ENCODE assay signal across 14 cellular contexts in genomic region chr4:67131224-67131623, GRCh38.
DNase-seq lines count a peak whose midpoint lies in the region; ATAC-seq and TF ChIP-seq lines count a peak whose summit lies in the region.
"Had no signal": no experiment of that assay in that cellular context is flagged by ENCODE, and none has a peak within 500 bp of the region (broad histone marks: within the 10 kb centered on the region; RNA-seq: fewer than 3 reads in every experiment).

No MANE protein-coding gene starts in this region.

- H3K9me3 ChIP-seq in gastroesophageal sphincter, result no peaks in the 10 kb centered on the region
- H3K9me3 ChIP-seq: A549, upper lobe of left lung had no signal

- no peak overlapping the region for H3K27ac Mint-ChIP-seq in stimulated activated effector memory CD8-positive, alpha-beta T cell treated with anti-CD3 and anti-CD28 coated beads, Interleukin-12 subunit alpha, Interleukin-12 subunit beta, amount 100 ng/mL, for 72 hours
- H3K27ac Mint-ChIP-seq in mesothelial cell of epicardium, result no peak overlapping the region
- H3K27ac Mint-ChIP-seq: T-helper 1 cell treated with Interleukin-12 subunit alpha and Interleukin-12 subunit beta and Interleukin-4 antibody, amounts not matched to agents 30 μg/mL and 1 μg/mL, for 36 hours had no signal

- H3K4me1 ChIP-seq in gastroesophageal sphincter, result no peaks in the 10 kb centered on the region
- H3K4me1 ChIP-seq: A549, upper lobe of left lung had no signal

- peak; percentile 87 for ATAC-seq in Right ventricle myocardium inferior
- peak; percentile 96 for ATAC-seq in HG02759 (IDR thresholded peaks at IDR 0.05; ENCODE audit: unreplicated experiment)
- peak; percentile 84 for ATAC-seq in HG03460 (IDR thresholded peaks at IDR 0.05; ENCODE audit: unreplicated experiment)
- peak; percentile 62 for ATAC-seq in stimulated activated effector memory CD8-positive, alpha-beta T cell treated with anti-CD3 and anti-CD28 coated beads, Interleukin-12 subunit alpha, Interleukin-12 subunit beta, amount 100 ng/mL, for 72 hours
- no peak for ATAC-seq in gastroesophageal sphincter
- ATAC-seq: A549 had no signal

- no peak overlapping the region for H3K4me3 ChIP-seq in gastroesophageal sphincter
- H3K4me3 ChIP-seq: A549, upper lobe of left lung had no signal

- no peaks in the 10 kb centered on the region for H3K27me3 Mint-ChIP-seq in mesothelial cell of epicardium (ENCODE audit: low read depth)

- no peak for TF ChIP-seq EP300 in gastroesophageal sphincter (IDR thresholded peaks at IDR 0.05)

- H3K4me3 Mint-ChIP-seq in stimulated activated effector memory CD8-positive, alpha-beta T cell treated with anti-CD3 and anti-CD28 coated beads, Interleukin-12 subunit alpha, Interleukin-12 subunit beta, amount 100 ng/mL, for 72 hours, result no peak overlapping the region
- H3K4me3 Mint-ChIP-seq in mesothelial cell of epicardium, result no peak overlapping the region
- H3K4me3 Mint-ChIP-seq: T-helper 1 cell treated with Interleukin-12 subunit alpha and Interleukin-12 subunit beta and Interleukin-4 antibody, amounts not matched to agents 30 μg/mL and 1 μg/mL, for 36 hours had no signal

- H3K27ac ChIP-seq in gastroesophageal sphincter, result no peak overlapping the region
- H3K27ac ChIP-seq: A549, upper lobe of left lung had no signal

- no peak for TF ChIP-seq POLR2A in gastroesophageal sphincter (IDR thresholded peaks at IDR 0.05)

- no peaks in the 10 kb centered on the region for H3K4me1 Mint-ChIP-seq in stimulated activated effector memory CD8-positive, alpha-beta T cell treated with anti-CD3 and anti-CD28 coated beads, Interleukin-12 subunit alpha, Interleukin-12 subunit beta, amount 100 ng/mL, for 72 hours
- H3K4me1 Mint-ChIP-seq in mesothelial cell of epicardium, result peaks cover 6% of the 10 kb centered on the region

- intact Hi-C loops in Right ventricle myocardium inferior (cut with DNase I), result no loop called here
- intact Hi-C loops in cardiac septum (cut with DNase I), result no loop called here

- DNase-seq in Right ventricle myocardium inferior (ENCODE audit: missing footprints), result no peak
- no peak for DNase-seq in cardiac septum (ENCODE audit: low spot score)
- no peak for DNase-seq in stimulated activated effector memory CD8-positive, alpha-beta T cell treated with anti-CD3 and anti-CD28 coated beads, Interleukin-12 subunit alpha, Interleukin-12 subunit beta, amount 100 ng/mL, for 72 hours (ENCODE audit: low spot score in 2 of 2)
- DNase-seq in mesothelial cell of epicardium (ENCODE audit: low spot score in 2 of 2, unreplicated experiment in 2 of 2), result no peak
- no peak for DNase-seq in amygdala (lab: John Stamatoyannopoulos, UW)
- DNase-seq: kidney; occipital lobe; stimulated activated CD4-positive, alpha-beta T cell treated with anti-CD3 and anti-CD28 coated beads, Interleukin-4, amount 100 ng/mL, for 4 hours; upper lobe of left lung had no signal

- peaks cover 12% of the 10 kb centered on the region for H3K9me3 Mint-ChIP-seq in stimulated activated effector memory CD8-positive, alpha-beta T cell treated with anti-CD3 and anti-CD28 coated beads, Interleukin-12 subunit alpha, Interleukin-12 subunit beta, amount 100 ng/mL, for 72 hours
- peaks cover 15% of the 10 kb centered on the region for H3K9me3 Mint-ChIP-seq in mesothelial cell of epicardium
- H3K9me3 Mint-ChIP-seq: T-helper 1 cell treated with Interleukin-12 subunit alpha and Interleukin-12 subunit beta and Interleukin-4 antibody, amounts not matched to agents 30 μg/mL and 1 μg/mL, for 36 hours had no signal

- no peaks in the 10 kb centered on the region for H3K27me3 ChIP-seq in gastroesophageal sphincter
- H3K27me3 ChIP-seq: upper lobe of left lung had no signal

- H3K36me3 ChIP-seq in gastroesophageal sphincter, result no peaks in the 10 kb centered on the region
- H3K36me3 ChIP-seq: upper lobe of left lung had no signal

- TF ChIP-seq CTCF in gastroesophageal sphincter (IDR thresholded peaks at IDR 0.05) (no peak), mesothelial cell of epicardium (IDR thresholded peaks at IDR 0.05; ENCODE audit: unreplicated experiment) (no peak)

- H3K36me3 Mint-ChIP-seq in stimulated activated effector memory CD8-positive, alpha-beta T cell treated with anti-CD3 and anti-CD28 coated beads, Interleukin-12 subunit alpha, Interleukin-12 subunit beta, amount 100 ng/mL, for 72 hours, result no peaks in the 10 kb centered on the region
- no peaks in the 10 kb centered on the region for H3K36me3 Mint-ChIP-seq in mesothelial cell of epicardium
